In genomic region chr1:19776287-19776686, GRCh38 we compare ENCODE assay signal across 28 cellular contexts. TPM values are rescaled to one million over a fixed set of nuclear protein-coding genes. Genes with fewer than 3 reads are reported as not detected.
"Had no signal": no experiment of that assay in that cellular context is flagged by ENCODE, and none has a peak within 500 bp of the region (broad histone marks: within the 10 kb centered on the region; RNA-seq: fewer than 3 reads in every experiment).

No MANE protein-coding gene starts in this region.

- H3K9ac ChIP-seq: neural progenitor cell had no signal

- H3K27ac ChIP-seq: adrenal gland, ascending aorta, brain microvascular endothelial cell, hepatocyte, left lung, neural progenitor cell, upper lobe of left lung had no signal

- H3K4me2 ChIP-seq: hepatocyte, neural progenitor cell had no signal

- H3K4me1 ChIP-seq: adrenal gland, ascending aorta, left lung, neural progenitor cell, upper lobe of left lung had no signal

- H3K27me3 ChIP-seq: adrenal gland, ascending aorta, brain microvascular endothelial cell, hepatocyte, left lung, upper lobe of left lung had no signal

- H3K4me3 ChIP-seq: adrenal gland, ascending aorta, hepatocyte, left lung, lung, neural progenitor cell, upper lobe of left lung had no signal

- DNase-seq: activated B cell treated with CpG ODN at 0.5 μM for 24 hours; activated CD4-positive, alpha-beta T cell treated with anti-CD3 and anti-CD28 coated beads for 36 hours; activated CD4-positive, alpha-beta T cell treated with anti-CD3 and anti-CD28 coated beads, Interleukin-2, amount 50 U/mL, for 4 hours; activated CD8-positive, alpha-beta memory T cell treated with anti-CD3 and anti-CD28 coated beads, Interleukin-2, amount 50 U/mL, for 48 hours; activated naive CD4-positive, alpha-beta T cell; activated T-cell treated with anti-CD3 and anti-CD28 coated beads, Interleukin-2, amount 50 U/mL, for 4 hours; adrenal gland; brain microvascular endothelial cell; central memory CD4-positive, alpha-beta T cell; effector memory CD4-positive, alpha-beta T cell; foreskin melanocyte; immature natural killer cell; kidney glomerular epithelial cell; left lung; naive thymus-derived CD8-positive, alpha-beta T cell; stimulated activated CD4-positive, alpha-beta T cell treated with anti-CD3 and anti-CD28 coated beads, Interleukin-4, amount 100 ng/mL, for 24 hours; stimulated activated naive CD4-positive, alpha-beta T cell treated with Interleukin-2 at 50 U/mL for 16 hours; T1000; upper lobe of left lung had no signal

- H3K9me3 ChIP-seq: adrenal gland, ascending aorta, left lung, upper lobe of left lung had no signal

- H3K36me3 ChIP-seq: brain microvascular endothelial cell, neural progenitor cell had no signal

RNA-seq across cellular contexts. Expression of gene RNF186, which starts 38.8 kb away (rescaled TPM):
- total RNA-seq: activated B cell treated with CpG ODN at 0.5 μM for 24 hours; activated CD4-positive, alpha-beta T cell treated with anti-CD3 and anti-CD28 coated beads for 36 hours; activated CD8-positive, alpha-beta memory T cell treated with anti-CD3 and anti-CD28 coated beads for 36 hours; activated T-cell treated with anti-CD3 and anti-CD28 coated beads, Interleukin-2, amount 50 U/mL, for 4 hours; activated T-helper 2 cell treated with anti-CD3 and anti-CD28 coated beads, Interferon-gamma antibody, Interleukin-2, Interleukin-4, amounts not matched to agents 10 μg/mL and 5 μg/mL and 100 μg/mL, durations not matched to agents 14 hours and 24 hours and 36 hours; adrenal gland; ascending aorta; dermis microvascular lymphatic vessel endothelial cell; endothelial cell of umbilical vein; left lung; lung; naive thymus-derived CD8-positive, alpha-beta T cell; omental fat pad; upper lobe of left lung had no signal
